In the genomic region with DNA sequence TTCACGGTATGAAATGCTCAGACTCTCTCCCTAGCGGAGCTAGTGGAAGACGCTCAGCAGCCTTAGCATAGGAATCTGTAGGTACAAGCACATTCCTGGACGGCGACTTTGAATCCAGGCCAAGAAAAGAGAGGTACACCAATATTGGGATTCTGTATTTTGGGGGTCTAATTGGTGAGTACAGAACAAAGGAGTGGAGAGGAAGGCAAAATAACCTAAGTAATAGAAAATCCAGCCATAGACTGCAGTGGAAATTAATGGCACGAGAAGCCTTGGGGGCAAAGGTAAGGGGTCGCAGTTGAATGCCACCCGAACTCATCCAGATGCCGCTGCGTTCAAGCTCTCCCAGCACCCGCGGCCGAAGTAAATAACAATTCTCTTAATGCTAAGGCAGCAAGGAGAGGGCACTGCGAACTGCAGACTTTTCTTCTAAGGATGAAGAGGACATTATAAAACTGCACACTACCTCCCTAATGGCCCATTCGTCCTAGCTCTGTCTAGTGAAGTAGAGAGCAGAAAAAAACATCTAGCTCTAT, we compare ENCODE assay signal across 26 cellular contexts. TPM values are rescaled to one million over a fixed set of nuclear protein-coding genes. Genes with fewer than 3 reads are reported as not detected.
DNase-seq lines count a peak whose midpoint lies in the region; ATAC-seq, FAIRE-seq and TF ChIP-seq lines count a peak whose summit lies in the region.
"Had no signal": no experiment of that assay in that cellular context is flagged by ENCODE, and none has a peak within 500 bp of the region (broad histone marks: within the 10 kb centered on the region; RNA-seq: fewer than 3 reads in every experiment).

No MANE protein-coding gene starts in this region.

- H3K27me3 ChIP-seq in SK-N-SH (ENCODE audit: insufficient read depth) (peaks cover 70% of the 10 kb centered on the region), iPS-15b (ENCODE audit: control insufficient read depth, insufficient read depth, low read length) (peaks cover 99% of the 10 kb centered on the region), HepG2 (ENCODE audit: control insufficient read depth in 1 of 2, insufficient read depth in 2 of 2, low read length in 2 of 2) (no peaks in the 10 kb centered on the region)
- peaks cover 7 to 19% of the 10 kb centered on the region in 2 donors for H3K27me3 ChIP-seq in naive thymus-derived CD4-positive, alpha-beta T cell (ENCODE audit: control insufficient read depth in 2 of 2, insufficient read depth in 2 of 2, low read length in 2 of 2)
- H3K27me3 ChIP-seq: SJCRH30 had no signal

- H3K4me1 ChIP-seq in SK-N-SH (ENCODE audit: control insufficient read depth in 1 of 2, insufficient read depth in 2 of 2, low read depth in 1 of 2, low read length in 1 of 2) (no peaks in the 10 kb centered on the region; a peak in 1 of 4 replicates), iPS-15b (ENCODE audit: control insufficient read depth, insufficient read depth, low read length) (peaks cover 3% of the 10 kb centered on the region), HepG2 (ENCODE audit: insufficient read depth, low read length) (no peaks in the 10 kb centered on the region)
- no peaks in the 10 kb centered on the region for H3K4me1 ChIP-seq in naive thymus-derived CD4-positive, alpha-beta T cell (ENCODE audit: control insufficient read depth in 2 of 2, insufficient read depth in 2 of 2, low read length in 2 of 2)

- TF ChIP-seq RAD21 in SK-N-SH (IDR thresholded peaks at IDR 0.05; ENCODE audit: low read length): no peak
- TF ChIP-seq RAD21 in HepG2 (CRISPR knock-in tag; IDR thresholded peaks at IDR 0.05): no peak

- H3K4me1 Mint-ChIP-seq in natural killer cell: peaks cover 11 to 21% of the 10 kb centered on the region in 2 donors
- peaks cover 16 to 19% of the 10 kb centered on the region in 2 donors for H3K4me1 Mint-ChIP-seq in natural killer cell treated with Interleukin-12 subunit alpha and Interleukin-12 subunit beta and Interleukin-15 and Interleukin-18, amount 100 ng/mL, for 72 hours (ENCODE audit: low read depth in 2 of 2)
- peaks cover 6 to 23% (median 15%) of the 10 kb centered on the region in 7 donors for H3K4me1 Mint-ChIP-seq in naive thymus-derived CD4-positive, alpha-beta T cell

- WGBS in SK-N-SH (ENCODE audit: low lambda C conversion rate): 21% methylated on average over 15 of the region's 15 CpGs
- WGBS in HepG2 (ENCODE audit: low lambda C conversion rate): 94% methylated on average over 12 of the region's 15 CpGs

- no peak overlapping the region for H3K27ac ChIP-seq in SK-N-SH (ENCODE audit: low read depth in 2 of 2, low read length in 1 of 2)
- no peak overlapping the region for H3K27ac ChIP-seq in naive thymus-derived CD4-positive, alpha-beta T cell (ENCODE audit: low read depth, low read length)
- no peak overlapping the region for H3K27ac ChIP-seq in HepG2 (ENCODE audit: extremely low read length, insufficient read depth, low read length)
- H3K27ac ChIP-seq: SJCRH30, tibial nerve had no signal

- H3K36me3 ChIP-seq in SK-N-SH (replicated peaks in 1 of 2; ENCODE audit: control insufficient read depth in 1 of 2, insufficient read depth in 2 of 2, low read length in 1 of 2) (no peaks in the 10 kb centered on the region), iPS-15b (ENCODE audit: control insufficient read depth, insufficient read depth, low read length) (no peaks in the 10 kb centered on the region), HepG2 (replicated peaks in 1 of 2; ENCODE audit: control insufficient read depth in 1 of 2, insufficient read depth in 2 of 2, low read length in 2 of 2) (no peaks in the 10 kb centered on the region)
- no peaks in the 10 kb centered on the region for H3K36me3 ChIP-seq in naive thymus-derived CD4-positive, alpha-beta T cell (ENCODE audit: control insufficient read depth in 2 of 3, insufficient read depth in 3 of 3, low read length in 3 of 3)
- H3K36me3 ChIP-seq: SJCRH30, tibial nerve had no signal

- TF ChIP-seq CTCF in SK-N-SH (IDR thresholded peaks at IDR 0.05): no peak
- TF ChIP-seq CTCF in natural killer cell (IDR thresholded peaks at IDR 0.05): no peak
- TF ChIP-seq CTCF in HepG2 (CRISPR knock-in tag; IDR thresholded peaks at IDR 0.05): no peak

- H3K79me2 ChIP-seq in SK-N-SH (ENCODE audit: insufficient read depth) (no peaks in the 10 kb centered on the region), HepG2 (ENCODE audit: insufficient read depth, low read length) (no peaks in the 10 kb centered on the region)

- H3K4me3 ChIP-seq in SK-N-SH (ENCODE audit: low read depth in 2 of 2, low read length in 1 of 2) (no peak overlapping the region), iPS-15b (ENCODE audit: low read depth, low read length) (peak overlapping the region; percentile 20), HepG2 (replicated peaks in 1 of 3; ENCODE audit: insufficient read depth in 1 of 3, low read depth in 2 of 3, low read length in 3 of 3) (no peak overlapping the region)
- H3K4me3 ChIP-seq in naive thymus-derived CD4-positive, alpha-beta T cell (ENCODE audit: low read length): no peak overlapping the region
- H3K4me3 ChIP-seq: SJCRH30, tibial nerve had no signal

- H3K9me3 ChIP-seq in SK-N-SH: no peaks in the 10 kb centered on the region
- H3K9me3 ChIP-seq in iPS-15b (ENCODE audit: control insufficient read depth, insufficient read depth, low read length): no peaks in the 10 kb centered on the region
- no peaks in the 10 kb centered on the region for H3K9me3 ChIP-seq in naive thymus-derived CD4-positive, alpha-beta T cell (ENCODE audit: control insufficient read depth in 2 of 3, low read length in 3 of 3)
- no peaks in the 10 kb centered on the region; the same call in 1 of the 2 replicates for H3K9me3 ChIP-seq in HepG2 (ENCODE audit: low read length)
- H3K9me3 ChIP-seq: SJCRH30 had no signal

- peak overlapping the region; percentile 17 for H3K4me3 Mint-ChIP-seq in natural killer cell
- H3K4me3 Mint-ChIP-seq in natural killer cell treated with Interleukin-12 subunit alpha and Interleukin-12 subunit beta and Interleukin-15 and Interleukin-18, amount 100 ng/mL, for 72 hours: no peak overlapping the region
- H3K4me3 Mint-ChIP-seq in naive thymus-derived CD4-positive, alpha-beta T cell: peak overlapping the region in 1 of 10 donors; percentile 20
- H3K4me3 Mint-ChIP-seq: CD8-positive, alpha-beta T cell had no signal

- H3K4me2 ChIP-seq in SK-N-SH (no peak overlapping the region), HepG2 (ENCODE audit: low read depth, low read length) (no peak overlapping the region)

- H2AFZ ChIP-seq in SK-N-SH (ENCODE audit: low read depth): no peak overlapping the region
- H2AFZ ChIP-seq in HepG2 (ENCODE audit: low read length): no peak overlapping the region

- CTCF ChIA-PET in SK-N-SH (lab: Yijun Ruan, JAX): interaction anchor here (0.7 to 1.7 kb wide), 6 partner anchors 9 to 854 kb away, joined by 3 to 7 read pairs (median 3); no protein-coding TSS in a partner anchor
- CTCF ChIA-PET in naive thymus-derived CD4-positive, alpha-beta T cell (lab: Charles Lee): no interaction called here
- CTCF ChIA-PET in HepG2 (lab: Yijun Ruan, JAX; ENCODE audit: low intra/inter-chr PET ratio, low total read pairs): no interaction called here

- TF ChIP-seq EP300 in SK-N-SH (IDR thresholded peaks at IDR 0.05; ENCODE audit: borderline replicate concordance in 1 of 2, low read depth in 1 of 2, low read length in 1 of 2) (no peak), HepG2 (IDR thresholded peaks at IDR 0.05; ENCODE audit: low read depth in 2 of 2, low read length in 2 of 2) (no peak), HepG2 (CRISPR knock-in tag; IDR thresholded peaks at IDR 0.05; ENCODE audit: borderline replicate concordance) (no peak)

- H3K27ac Mint-ChIP-seq in natural killer cell: no peak overlapping the region
- H3K27ac Mint-ChIP-seq in natural killer cell treated with Interleukin-12 subunit alpha and Interleukin-12 subunit beta and Interleukin-15 and Interleukin-18, amount 100 ng/mL, for 72 hours: no peak overlapping the region
- H3K27ac Mint-ChIP-seq in naive thymus-derived CD4-positive, alpha-beta T cell: peak overlapping the region in 2 of 9 donors; percentile 71 to 79
- H3K27ac Mint-ChIP-seq: CD8-positive, alpha-beta T cell; T-helper 17 cell had no signal

- no TSS peak for BruUV-seq in HepG2 (replicated peaks; lab: Mats Ljungman, UMichigan)

- no peaks in the 10 kb centered on the region for H3F3A ChIP-seq in SK-N-SH (replicated peaks; ENCODE audit: insufficient read depth)

- H3K9me3 Mint-ChIP-seq in natural killer cell: no peaks in the 10 kb centered on the region
- peaks cover 3% of the 10 kb centered on the region for H3K9me3 Mint-ChIP-seq in natural killer cell treated with Interleukin-12 subunit alpha and Interleukin-12 subunit beta and Interleukin-15 and Interleukin-18, amount 100 ng/mL, for 72 hours
- H3K9me3 Mint-ChIP-seq in naive thymus-derived CD4-positive, alpha-beta T cell: peaks cover 3 to 65% (median 23%) of the 10 kb centered on the region in 11 donors

- H4K20me1 ChIP-seq in SK-N-SH (ENCODE audit: insufficient read depth) (no peaks in the 10 kb centered on the region), HepG2 (ENCODE audit: insufficient read depth, low read length) (no peaks in the 10 kb centered on the region)

- peaks cover 13% of the 10 kb centered on the region for H3K36me3 Mint-ChIP-seq in natural killer cell
- H3K36me3 Mint-ChIP-seq in natural killer cell treated with Interleukin-12 subunit alpha and Interleukin-12 subunit beta and Interleukin-15 and Interleukin-18, amount 100 ng/mL, for 72 hours: peaks cover 16% of the 10 kb centered on the region
- H3K36me3 Mint-ChIP-seq in naive thymus-derived CD4-positive, alpha-beta T cell: peaks cover 0 to 19% (median 10%) of the 10 kb centered on the region in 5 donors
- H3K36me3 Mint-ChIP-seq: CD8-positive, alpha-beta T cell had no signal

- POLR2A ChIA-PET in SK-N-SH (lab: Yijun Ruan, JAX) (no interaction called here), HepG2 (lab: Yijun Ruan, JAX) (no interaction called here)
- POLR2A ChIA-PET in naive thymus-derived CD4-positive, alpha-beta T cell (lab: Charles Lee): no interaction called here

- H3K9ac ChIP-seq in SK-N-SH: no peak overlapping the region
- H3K9ac ChIP-seq in iPS-15b (ENCODE audit: low read depth, low read length): no peak overlapping the region
- no peak overlapping the region for H3K9ac ChIP-seq in HepG2 (ENCODE audit: insufficient read depth, low read depth, low read length)

- in situ Hi-C loops in HepG2 (cut with HindIII; ENCODE audit: extremely low pct_ligation_motif_present, low pct_unique_long_range_greater_than_20kb): loop anchor here (25.0 kb wide), 2 partner anchors 444 to 844 kb away; no protein-coding TSS in a partner anchor

- no peak for FAIRE-seq in HepG2 (lab: Jason Lieb, UNC)
- FAIRE-seq: HTR-8/SVneo had no signal

- intact Hi-C loops in natural killer cell (cut with micrococcal nuclease): no loop called here
- intact Hi-C loops in naive thymus-derived CD4-positive, alpha-beta T cell (cut with micrococcal nuclease): loop anchor here in 1 of 2 donors (5.0 kb wide), 1 partner anchor 854 kb away; no protein-coding TSS in a partner anchor
- intact Hi-C loops in HepG2 (cut with micrococcal nuclease; ENCODE audit: unreplicated experiment): loop anchor here (5.0 kb wide), 1 partner anchor 184 kb away; no protein-coding TSS in a partner anchor

- peaks cover 58 to 73% of the 10 kb centered on the region in 2 donors for H3K27me3 Mint-ChIP-seq in natural killer cell (ENCODE audit: low read depth in 2 of 2)
- H3K27me3 Mint-ChIP-seq in natural killer cell treated with Interleukin-12 subunit alpha and Interleukin-12 subunit beta and Interleukin-15 and Interleukin-18, amount 100 ng/mL, for 72 hours: peaks cover 49 to 73% of the 10 kb centered on the region in 2 donors
- H3K27me3 Mint-ChIP-seq in naive thymus-derived CD4-positive, alpha-beta T cell: peaks cover 72 to 91% (median 80%) of the 10 kb centered on the region in 5 donors

- no peak for TF ChIP-seq POLR2A in HepG2 (IDR thresholded peaks at IDR 0.05; ENCODE audit: insufficient read depth in 1 of 2, low read depth in 2 of 2, low read length in 2 of 2)

- no peak for DNase-seq in SK-N-SH
- DNase-seq in natural killer cell: no peak
- DNase-seq in natural killer cell treated with Interleukin-12 subunit alpha and Interleukin-12 subunit beta and Interleukin-15 and Interleukin-18, amount 100 ng/mL, for 72 hours (ENCODE audit: low spot score): no peak
- DNase-seq in naive thymus-derived CD4-positive, alpha-beta T cell: no peak
- DNase-seq in HepG2 (ENCODE audit: low spot score): no peak
- DNase-seq: 8988T; activated CD4-positive, alpha-beta T cell treated with anti-CD3 and anti-CD28 coated beads for 48 hours; activated naive CD4-positive, alpha-beta T cell; aorta; CD8-positive, alpha-beta T cell; dermis blood vessel endothelial cell; DMS 273 treated with DMSO at 0.1 percent for 48 hours; GOT3; islet precursor cell; Karpas-422; midbrain; MV-4-11; NCI-H2171 treated with DMSO at 0.1 percent for 48 hours; SJCRH30; T-helper 17 cell had no signal

- H3K9me2 ChIP-seq in SK-N-SH: no peaks in the 10 kb centered on the region

- no peak for ATAC-seq in SK-N-SH treated with all-trans-retinoic acid at 6 μM for 48 hours
- ATAC-seq in natural killer cell: no peak
- no peak for ATAC-seq in natural killer cell treated with Interleukin-12 subunit alpha and Interleukin-12 subunit beta and Interleukin-15 and Interleukin-18, amount 100 ng/mL, for 72 hours
- ATAC-seq in naive thymus-derived CD4-positive, alpha-beta T cell: no peak
- no peak for ATAC-seq in HepG2
- ATAC-seq in HG02623 (IDR thresholded peaks at IDR 0.05; ENCODE audit: unreplicated experiment): no peak
- ATAC-seq: CD8-positive, alpha-beta T cell; T-helper 17 cell had no signal

RNA-seq across cellular contexts. Expression of a gene that starts 17.8 kb away (rescaled TPM):
- polyA plus RNA-seq in SK-N-SH (2012; rRNA removed) (0.02 TPM in 1 of 2 replicates, not detected in the other), HepG2 (2011; rRNA removed) (1.9 and 3.5 TPM in 2 replicates)
- 0.01 TPM in 1 of 2 replicates, not detected in the other for polyA plus RNA-seq in SK-N-SH (2012; cell fraction: cytosol; rRNA removed)
- polyA plus RNA-seq in SK-N-SH (2012; cell fraction: nucleus; rRNA removed): 0.01 TPM in 1 of 2 replicates, not detected in the other
- total RNA-seq in natural killer cell (not detected), HepG2 (2016; rRNA removed; fragmentation: Illumina TruSeq; extraction: Trizol) (0.42 and 0.49 TPM in 2 replicates)
- total RNA-seq in natural killer cell treated with Interleukin-12 subunit alpha and Interleukin-12 subunit beta and Interleukin-15 and Interleukin-18, amount 100 ng/mL, for 72 hours: not detected
- not detected for total RNA-seq in naive thymus-derived CD4-positive, alpha-beta T cell
- polyA plus RNA-seq in naive thymus-derived CD4-positive, alpha-beta T cell: not detected
- total RNA-seq in HepG2 (2016; cell fraction: cytosol; rRNA removed; fragmentation: Illumina TruSeq; extraction: Trizol; ENCODE audit: low read depth): not detected in 2 replicates
- 0.28 and 0.51 TPM in 2 replicates for total RNA-seq in HepG2 (2016; cell fraction: insoluble cytoplasmic fraction; rRNA removed; fragmentation: Illumina TruSeq; extraction: Trizol)
- total RNA-seq in HepG2 (2016; cell fraction: membrane; rRNA removed; fragmentation: Illumina TruSeq; extraction: Trizol): 0.14 and 0.28 TPM in 2 replicates
- total RNA-seq in HepG2 (2016; cell fraction: nucleus; rRNA removed; fragmentation: Illumina TruSeq; extraction: Trizol): 0.22 and 0.37 TPM in 2 replicates
- 1.4 and 3.5 TPM in 2 replicates for polyA plus RNA-seq in HepG2 (2011; cell fraction: cytosol; rRNA removed)
- 1.2 and 1.9 TPM in 2 replicates for polyA plus RNA-seq in HepG2 (2011; cell fraction: nucleus; rRNA removed)
- 5.0 and 5.5 TPM in 2 replicates for polyA plus RNA-seq in HepG2 (2012)
- polyA plus RNA-seq in HepG2 (2016; cell fraction: cytosol; fragmentation: Illumina TruSeq; extraction: Trizol; ENCODE audit: low read depth): 0.06 TPM in 2 replicates
- 0.42 and 0.59 TPM in 2 replicates for polyA plus RNA-seq in HepG2 (2016; cell fraction: insoluble cytoplasmic fraction; fragmentation: Illumina TruSeq; extraction: Trizol; ENCODE audit: low read depth)
- polyA plus RNA-seq in HepG2 (2016; cell fraction: membrane; fragmentation: Illumina TruSeq; extraction: Trizol; ENCODE audit: low read depth): 0.08 and 0.22 TPM in 2 replicates
- polyA plus RNA-seq in HepG2 (2016; cell fraction: nucleus; fragmentation: Illumina TruSeq; extraction: Trizol; ENCODE audit: insufficient read depth, low read depth): 0.28 and 0.34 TPM in 2 replicates
- 0.58 and 4.3 TPM in 2 replicates for polyA minus RNA-seq in HepG2 (2011; rRNA and poly(A)+ RNA removed; ENCODE audit: low replicate concordance)
- polyA minus RNA-seq in HepG2 (2011; cell fraction: cytosol; rRNA and poly(A)+ RNA removed): 1.5 and 2.6 TPM in 2 replicates
- polyA minus RNA-seq in HepG2 (2011; cell fraction: nucleus; rRNA and poly(A)+ RNA removed): 3.3 and 6.3 TPM in 2 replicates
- total RNA-seq: dermis blood vessel endothelial cell, glomerular endothelial cell, T-helper 17 cell had no signal
